20 cellular contexts compared by ENCODE assay signal in the genomic region with DNA sequence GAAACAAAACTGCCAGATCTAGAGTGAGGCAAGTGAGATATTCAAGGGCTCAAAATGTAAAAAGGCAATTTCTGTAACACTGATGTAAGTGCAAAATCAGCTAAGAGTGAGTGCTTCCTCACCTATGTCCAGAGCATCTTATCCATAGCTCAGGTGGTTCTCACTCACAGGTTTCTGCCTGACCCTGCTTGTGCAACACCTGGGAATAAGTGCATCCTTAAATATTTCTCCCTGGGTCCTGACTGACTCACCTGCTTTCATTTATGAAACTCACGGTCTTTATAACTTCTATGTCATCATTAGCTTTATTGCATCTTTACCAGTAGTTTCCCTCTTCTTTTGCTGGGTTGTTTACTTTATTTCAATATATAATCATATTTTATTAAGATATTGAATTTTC.
"Had no signal": no experiment of that assay in that cellular context is flagged by ENCODE, and none has a peak within 500 bp of the region (broad histone marks: within the 10 kb centered on the region; RNA-seq: fewer than 3 reads in every experiment).

No MANE protein-coding gene starts in this region.

- H3K27me3 ChIP-seq: MG63, SJCRH30 had no signal

- H3K4me3 ChIP-seq: MG63, SJCRH30 had no signal

- H3K4me1 ChIP-seq: SJCRH30 had no signal

- H3K36me3 ChIP-seq: MG63, SJCRH30 had no signal

- DNase-seq: KBM-7, MG63, NCI-H1092, NCI-H1105 treated with DMSO at 0.1 percent for 48 hours, NCI-H1417 treated with DMSO at 0.1 percent for 48 hours, NCI-H146, NCI-H1694 treated with DMSO at 0.1 percent for 48 hours, NCI-H1930, NCI-H2081, NCI-H2107, NCI-H2171 treated with DMSO at 0.1 percent for 48 hours, NCI-H524, NCI-H526 treated with DMSO at 0.1 percent for 48 hours, NCI-H774, SHP77 treated with DMSO at 0.1 percent for 48 hours, SJCRH30 had no signal

- ATAC-seq: Panc1, Right ventricle myocardium inferior had no signal

- H3K27ac ChIP-seq: HL-60, RWPE1, SJCRH30 had no signal

- H3K9me3 ChIP-seq: MG63, SJCRH30 had no signal
